Comparison of ENCODE assay signal across 23 cellular contexts in the genomic region with DNA sequence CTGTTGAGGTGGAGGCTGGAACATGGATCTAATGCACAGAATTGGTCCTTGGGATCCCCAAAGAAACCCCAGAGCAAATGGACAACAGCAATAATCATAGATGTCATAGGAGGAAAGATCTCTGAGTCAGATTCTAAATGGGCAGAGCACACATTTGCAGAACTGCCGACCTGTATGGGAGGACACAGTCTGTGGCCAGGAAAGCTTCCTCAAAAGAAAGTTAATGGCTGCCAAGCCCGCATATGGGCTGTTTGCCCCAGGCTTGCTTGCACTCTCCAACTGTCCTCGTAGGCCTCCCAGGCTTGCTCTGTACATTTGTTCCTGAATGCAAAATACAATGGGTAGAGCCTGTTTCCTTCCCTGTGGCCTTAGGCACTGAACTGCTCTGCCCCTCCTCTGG.
"Had no signal": no experiment of that assay in that cellular context is flagged by ENCODE, and none has a peak within 500 bp of the region (broad histone marks: within the 10 kb centered on the region; RNA-seq: fewer than 3 reads in every experiment).

No MANE protein-coding gene starts in this region.

- H3K27me3 ChIP-seq: adrenal gland, breast epithelium, gastrocnemius medialis, thyroid gland had no signal

- H3K9me3 Mint-ChIP-seq: activated CD8-positive, alpha-beta T cell treated with anti-CD3 and anti-CD28 coated beads for 36 hours; activated naive CD4-positive, alpha-beta T cell treated with anti-CD3 and anti-CD28 coated beads, Interleukin-2, amount 50 U/mL, for 24 hours; activated T-cell treated with anti-CD3 and anti-CD28 coated beads, Interleukin-2, amount 50 U/mL, for 4 hours; mesothelial cell of epicardium; nephron had no signal

- H3K27ac ChIP-seq: adrenal gland, breast epithelium, gastrocnemius medialis, thyroid gland had no signal

- H3K4me1 ChIP-seq: breast epithelium, thyroid gland had no signal

- H3K27me3 Mint-ChIP-seq: activated CD8-positive, alpha-beta T cell treated with anti-CD3 and anti-CD28 coated beads for 36 hours; activated naive CD4-positive, alpha-beta T cell treated with anti-CD3 and anti-CD28 coated beads, Interleukin-2, amount 50 U/mL, for 24 hours had no signal

- H3K9me3 ChIP-seq: adrenal gland, breast epithelium, gastrocnemius medialis, thyroid gland had no signal

- ATAC-seq: activated CD8-positive, alpha-beta T cell treated with anti-CD3 and anti-CD28 coated beads for 36 hours; activated T-cell treated with anti-CD3 and anti-CD28 coated beads, Interleukin-2, amount 50 U/mL, for 4 hours; esophagus mucosa; gastrocnemius medialis; left lobe of liver had no signal

- H3K27ac Mint-ChIP-seq: activated CD8-positive, alpha-beta T cell treated with anti-CD3 and anti-CD28 coated beads for 36 hours; activated naive CD4-positive, alpha-beta T cell treated with anti-CD3 and anti-CD28 coated beads, Interleukin-2, amount 50 U/mL, for 24 hours; mesothelial cell of epicardium; nephron had no signal

- H3K4me1 Mint-ChIP-seq: activated naive CD4-positive, alpha-beta T cell treated with anti-CD3 and anti-CD28 coated beads, Interleukin-2, amount 50 U/mL, for 24 hours; mesothelial cell of epicardium; nephron had no signal

- H3K4me3 ChIP-seq: adrenal gland, breast epithelium, gastrocnemius medialis, lung, thyroid gland had no signal

- DNase-seq: activated CD4-positive, alpha-beta T cell treated with anti-CD3 and anti-CD28 coated beads for 48 hours; activated CD4-positive, CD25-positive, alpha-beta regulatory T cell; activated CD8-positive, alpha-beta T cell treated with anti-CD3 and anti-CD28 coated beads for 36 hours; activated effector memory CD4-positive, alpha-beta T cell treated with Interleukin-2 at 50 U/mL for 16 hours; activated T-cell treated with anti-CD3 and anti-CD28 coated beads, Interleukin-2, amount 50 U/mL, for 4 hours; cerebellar nuclear complex; cortex of kidney; effector CD4-positive, alpha-beta T cell; gastrocnemius medialis; head of caudate nucleus; kidney; occipital lobe; stimulated activated CD4-positive, alpha-beta T cell treated with anti-CD3 and anti-CD28 coated beads, Interleukin-2, amount 100 ng/mL, for 24 hours; stimulated activated naive CD4-positive, alpha-beta T cell treated with Interleukin-2 at 50 U/mL for 16 hours; thyroid gland had no signal

- H3K36me3 ChIP-seq: adrenal gland, breast epithelium, gastrocnemius medialis, thyroid gland had no signal

- H3K4me3 Mint-ChIP-seq: activated CD8-positive, alpha-beta T cell treated with anti-CD3 and anti-CD28 coated beads for 36 hours; activated naive CD4-positive, alpha-beta T cell treated with anti-CD3 and anti-CD28 coated beads, Interleukin-2, amount 50 U/mL, for 24 hours; activated T-cell treated with anti-CD3 and anti-CD28 coated beads, Interleukin-2, amount 50 U/mL, for 4 hours; mesothelial cell of epicardium; nephron had no signal
